8 cellular contexts compared by ENCODE assay signal in genomic region chr15:67863442-67863987, GRCh38. TPM values are rescaled to one million over a fixed set of nuclear protein-coding genes. Genes with fewer than 3 reads are reported as not detected.
DNase-seq lines count a peak whose midpoint lies in the region; TF ChIP-seq lines count a peak whose summit lies in the region.

No MANE protein-coding gene starts in this region.

- TF ChIP-seq CTCF in Loucy (conservative IDR thresholded peaks at IDR 0.05; ENCODE audit: low read length) (peak; percentile 86), osteocyte (IDR thresholded peaks at IDR 0.05) (peak; percentile 99), tibial artery (IDR thresholded peaks at IDR 0.05) (peak; percentile 95 to 97)

- no peaks in the 10 kb centered on the region for H4K20me1 ChIP-seq in Loucy (ENCODE audit: insufficient read depth, low read length, poor library complexity, severe bottlenecking)

- H3K27me3 Mint-ChIP-seq in osteocyte (ENCODE audit: unreplicated experiment), result no peaks in the 10 kb centered on the region

- DNase-seq in Daoy (ENCODE audit: low read depth) (peak; percentile 70), GOT3 (lab: John Stamatoyannopoulos, UW) (peak; percentile 29), SK-N-DZ (ENCODE audit: low spot score) (peak; percentile 82), head of caudate nucleus (peak; percentile 49 to 91 (median 80)), osteocyte (ENCODE audit: extremely low spot score, unreplicated experiment) (peak; percentile 91), tibial artery (peak; percentile 69 to 88)
- peak; percentile 78 for DNase-seq in activated naive CD4-positive, alpha-beta T cell treated with anti-CD3 and anti-CD28 coated beads, Interleukin-2, amount 50 U/mL, for 16 hours

- H3K9me3 Mint-ChIP-seq in osteocyte (ENCODE audit: unreplicated experiment), result no peaks in the 10 kb centered on the region

- peaks cover 35% of the 10 kb centered on the region for H3K4me1 Mint-ChIP-seq in osteocyte (ENCODE audit: unreplicated experiment)

- peak overlapping the region; percentile 78 for H3K27ac Mint-ChIP-seq in osteocyte (ENCODE audit: unreplicated experiment)

- peak overlapping the region; percentile 96 for H2AFZ ChIP-seq in Loucy (ENCODE audit: low read length)

- H3K36me3 Mint-ChIP-seq in osteocyte (ENCODE audit: unreplicated experiment), result no peaks in the 10 kb centered on the region

- H3K79me2 ChIP-seq in Loucy (ENCODE audit: insufficient read depth, low read length), result no peaks in the 10 kb centered on the region

- peaks cover 8% of the 10 kb centered on the region for H3K4me1 ChIP-seq in Loucy (ENCODE audit: insufficient read depth, low read length, poor library complexity, severe bottlenecking)
- H3K4me1 ChIP-seq in tibial artery, result peaks cover 0 to 15% (median 11%) of the 10 kb centered on the region in 4 donors

- peak overlapping the region; percentile 48 to 60 for H3K27ac ChIP-seq in tibial artery

- H3K9me3 ChIP-seq in Loucy (ENCODE audit: insufficient read depth, low read depth, low read length), result no peaks in the 10 kb centered on the region
- H3K9me3 ChIP-seq in tibial artery, result no peaks in the 10 kb centered on the region

- no peaks in the 10 kb centered on the region for H3F3A ChIP-seq in Loucy (ENCODE audit: low read depth)

- peak overlapping the region; percentile 69 for H3K4me3 Mint-ChIP-seq in osteocyte (ENCODE audit: unreplicated experiment)

- H3K36me3 ChIP-seq in Loucy (ENCODE audit: insufficient read depth, low read length), result no peaks in the 10 kb centered on the region
- H3K36me3 ChIP-seq in tibial artery, result no peaks in the 10 kb centered on the region

- peak overlapping the region; percentile 74 for H3K4me2 ChIP-seq in Loucy (ENCODE audit: low read depth, low read length, poor library complexity, severe bottlenecking)

- no peaks in the 10 kb centered on the region for H3K9me2 ChIP-seq in Loucy (replicated peaks; ENCODE audit: low read depth, low read length)

- H3K27me3 ChIP-seq in Loucy (ENCODE audit: insufficient read depth, low read length, poor library complexity, severe bottlenecking) (no peaks in the 10 kb centered on the region), tibial artery (no peaks in the 10 kb centered on the region)

- peak overlapping the region; percentile 68 for H3K4me3 ChIP-seq in Loucy (ENCODE audit: low read length, poor library complexity, severe bottlenecking)
- H3K4me3 ChIP-seq in tibial artery, result peak overlapping the region; percentile 40 to 48

- intact Hi-C loops in head of caudate nucleus (cut with DNase I) (loop anchor here (2.0 kb wide), 1 partner anchor 291 kb away; no protein-coding TSS in a partner anchor), tibial artery (cut with DNase I; ENCODE audit: low total_unique reads) (loop anchor here (5.0 to 10.0 kb wide), 2 partner anchors 191 to 344 kb away; partner anchors contain the start of genes CALML4 and PIAS1)

- H3K9ac ChIP-seq in Loucy (ENCODE audit: low read depth, low read length, poor library complexity, severe bottlenecking), result peak overlapping the region; percentile 33

RNA-seq across cellular contexts. Expression of gene RNU6-1, which starts 23.7 kb away (rescaled TPM):
- total RNA-seq in Daoy (2014; rRNA removed; shearing (Covaris generic)), result not detected in 2 replicates
- polyA plus RNA-seq in SK-N-DZ (2014; cell fraction: cytosol; rRNA removed), result not detected in 2 replicates
- not detected in 2 replicates for polyA plus RNA-seq in SK-N-DZ (2014; cell fraction: nucleus; rRNA removed)
- total RNA-seq in osteocyte, result not detected in 2 replicates

RNA-seq across cellular contexts. Expression of gene SKOR1, which starts 38.2 kb away (rescaled TPM):
- not detected in 2 replicates for total RNA-seq in Daoy (2014; rRNA removed; shearing (Covaris generic))
- polyA plus RNA-seq in SK-N-DZ (2014; cell fraction: cytosol; rRNA removed), result 0.16 and 0.45 TPM in 2 replicates
- 0.12 and 0.49 TPM in 2 replicates for polyA plus RNA-seq in SK-N-DZ (2014; cell fraction: nucleus; rRNA removed)
- 0.42 and 0.48 TPM in 2 replicates for total RNA-seq in osteocyte

Comparison
In these comparisons a context has a peak if more than half of its experiments do, and no peak if none do; other contexts are left out.
1. Peak in every context shown above with its lines: DNase-seq, H3K4me3 ChIP-seq and H3K27ac ChIP-seq.
2. DNase-seq: peak in every context shown above with its lines; median percentile 91 in osteocyte; 82 in SK-N-DZ; 80 in head of caudate nucleus; 78 in tibial artery; 78 in activated naive CD4-positive, alpha-beta T cell treated with anti-CD3 and anti-CD28 coated beads, Interleukin-2, amount 50 U/mL, for 16 hours; 70 in Daoy; 29 in GOT3.